Comparison of ENCODE assay signal across 32 cellular contexts in genomic region chr17:12097326-12097725, GRCh38.
"Had no signal": no experiment of that assay in that cellular context is flagged by ENCODE, and none has a peak within 500 bp of the region (broad histone marks: within the 10 kb centered on the region; RNA-seq: fewer than 3 reads in every experiment).

No MANE protein-coding gene starts in this region.

- ATAC-seq: activated T-helper 17 cell treated with anti-CD3 and anti-CD28 coated beads, Interleukin-2, amount 50 U/mL, for 72 hours; gastroesophageal sphincter; left colon; naive thymus-derived CD4-positive, alpha-beta T cell; pancreas; stimulated activated memory B cell treated with anti-CD40 and anti-IgM and Interleukin-4, amounts not matched to agents 10 μg/mL and 1 μg/mL and 100 μg/mL, for 72 hours had no signal

- H3K4me2 ChIP-seq: hepatocyte, smooth muscle cell had no signal

- H3K9me3 Mint-ChIP-seq: activated CD4-positive, alpha-beta memory T cell treated with anti-CD3 and anti-CD28 coated beads for 36 hours; activated CD4-positive, alpha-beta T cell treated with anti-CD3 and anti-CD28 coated beads, Interleukin-2, amount 10 ng/mL, durations not matched to agents 24 days and 14 days; activated T-helper 17 cell treated with anti-CD3 and anti-CD28 coated beads, Interleukin-2, amount 50 U/mL, for 72 hours; memory B cell; stimulated activated memory B cell treated with anti-CD40 and anti-IgM and Interleukin-4, amounts not matched to agents 10 μg/mL and 1 μg/mL and 100 μg/mL, for 72 hours had no signal

- H3K27ac ChIP-seq: esophagus muscularis mucosa, gastroesophageal sphincter, hepatocyte, pancreas, prostate gland, right atrium auricular region, stomach, thyroid gland, upper lobe of left lung, WERI-Rb-1 had no signal

- H3K9me3 ChIP-seq: esophagus muscularis mucosa, gastroesophageal sphincter, pancreas, prostate gland, right atrium auricular region, stomach, thyroid gland had no signal

- H3K4me1 Mint-ChIP-seq: activated CD4-positive, alpha-beta T cell treated with anti-CD3 and anti-CD28 coated beads, Interleukin-2, amount 10 ng/mL, durations not matched to agents 24 days and 14 days; activated T-helper 17 cell treated with anti-CD3 and anti-CD28 coated beads, Interleukin-2, amount 50 U/mL, for 72 hours had no signal

- H3K36me3 ChIP-seq: pancreas, prostate gland, right atrium auricular region had no signal

- H3K4me1 ChIP-seq: gastroesophageal sphincter, prostate gland, right atrium auricular region, thyroid gland, upper lobe of left lung had no signal

- H3K27me3 Mint-ChIP-seq: activated CD4-positive, alpha-beta memory T cell treated with anti-CD3 and anti-CD28 coated beads for 36 hours; activated CD4-positive, alpha-beta T cell treated with anti-CD3 and anti-CD28 coated beads, Interleukin-2, amount 10 ng/mL, durations not matched to agents 24 days and 14 days; activated T-helper 17 cell treated with anti-CD3 and anti-CD28 coated beads, Interleukin-2, amount 50 U/mL, for 72 hours; memory B cell; naive thymus-derived CD4-positive, alpha-beta T cell; stimulated activated memory B cell treated with anti-CD40 and anti-IgM and Interleukin-4, amounts not matched to agents 10 μg/mL and 1 μg/mL and 100 μg/mL, for 72 hours had no signal

- H3K27ac Mint-ChIP-seq: activated CD4-positive, alpha-beta memory T cell treated with anti-CD3 and anti-CD28 coated beads for 36 hours; activated CD4-positive, alpha-beta T cell treated with anti-CD3 and anti-CD28 coated beads, Interleukin-2, amount 10 ng/mL, durations not matched to agents 24 days and 14 days; activated T-helper 17 cell treated with anti-CD3 and anti-CD28 coated beads, Interleukin-2, amount 50 U/mL, for 72 hours; memory B cell; naive thymus-derived CD4-positive, alpha-beta T cell; stimulated activated memory B cell treated with anti-CD40 and anti-IgM and Interleukin-4, amounts not matched to agents 10 μg/mL and 1 μg/mL and 100 μg/mL, for 72 hours had no signal

- H3K4me3 Mint-ChIP-seq: activated CD4-positive, alpha-beta memory T cell treated with anti-CD3 and anti-CD28 coated beads for 36 hours; activated CD4-positive, alpha-beta T cell treated with anti-CD3 and anti-CD28 coated beads, Interleukin-2, amount 10 ng/mL, durations not matched to agents 24 days and 14 days; activated T-helper 17 cell treated with anti-CD3 and anti-CD28 coated beads, Interleukin-2, amount 50 U/mL, for 72 hours; memory B cell; naive thymus-derived CD4-positive, alpha-beta T cell; stimulated activated memory B cell treated with anti-CD40 and anti-IgM and Interleukin-4, amounts not matched to agents 10 μg/mL and 1 μg/mL and 100 μg/mL, for 72 hours had no signal

- H3K4me3 ChIP-seq: esophagus muscularis mucosa, gastroesophageal sphincter, hepatocyte, pancreas, prostate gland, right atrium auricular region, smooth muscle cell, stomach, thyroid gland, upper lobe of left lung had no signal

- DNase-seq: activated CD4-positive, alpha-beta memory T cell treated with anti-CD3 and anti-CD28 coated beads for 36 hours; activated CD4-positive, alpha-beta T cell treated with anti-CD3 and anti-CD28 coated beads, Interleukin-2, amount 10 ng/mL, durations not matched to agents 24 days and 14 days; activated CD4-positive, CD25-positive, alpha-beta regulatory T cell treated with anti-CD3 and anti-CD28 coated beads, Interleukin-2, amount 50 U/mL, for 72 hours; activated CD8-positive, alpha-beta memory T cell treated with anti-CD3 and anti-CD28 coated beads, Interleukin-2, amount 50 U/mL, for 4 hours; activated gamma-delta T cell treated with Interleukin-2 at 50 U/mL for 16 hours; activated naive CD4-positive, alpha-beta T cell treated with anti-CD3 and anti-CD28 coated beads, Interleukin-2, amount 50 U/mL, for 16 hours; activated T-cell treated with anti-CD3 and anti-CD28 coated beads, Interleukin-2, amount 50 U/mL, for 1 hour; amygdala; caudate nucleus; cortex of kidney; kidney; left colon; midbrain; naive thymus-derived CD4-positive, alpha-beta T cell; nucleus accumbens; pancreas; stimulated activated CD4-positive, alpha-beta T cell treated with anti-CD3 and anti-CD28 coated beads, Interleukin-1b, Interleukin-23, amount 100 ng/mL, for 48 hours; stimulated activated CD4-positive, alpha-beta T cell treated with anti-CD3 and anti-CD28 coated beads, Interleukin-4, amount 100 ng/mL, for 4 hours; stimulated activated CD8-positive, alpha-beta memory T cell treated with anti-CD3 and anti-CD28 coated beads, Interleukin-4, amount 100 ng/mL, for 48 hours; stomach; thyroid gland; upper lobe of left lung; WERI-Rb-1 had no signal

- H3K27me3 ChIP-seq: esophagus muscularis mucosa, gastroesophageal sphincter, hepatocyte, pancreas, right atrium auricular region, stomach, thyroid gland, upper lobe of left lung had no signal

- H2AFZ ChIP-seq: hepatocyte had no signal
